ENCODE assay signal across 2 cellular contexts in the genomic region with DNA sequence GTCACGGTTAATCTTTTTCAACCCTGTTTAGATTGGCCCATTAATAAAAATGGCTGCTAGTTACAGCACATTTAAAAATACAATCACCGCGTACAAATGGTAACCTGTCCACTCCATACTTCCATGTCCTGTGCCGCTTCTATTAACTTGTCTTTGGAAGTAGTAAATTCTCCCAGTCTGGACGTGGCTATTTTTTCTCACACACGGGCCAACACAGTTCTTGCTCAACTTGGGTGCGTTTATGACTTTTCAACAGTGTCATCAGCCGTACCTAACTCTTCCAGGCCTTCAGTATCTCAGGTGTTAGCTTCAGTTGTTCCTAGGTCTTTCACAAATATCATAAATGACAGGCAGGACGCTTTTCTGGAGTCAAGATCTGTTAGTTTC.
A peak's percentile ranks its signal among the peaks of the same experiment; 100 is the strongest.
TF ChIP-seq lines count a peak whose summit lies in the region.

No MANE protein-coding gene starts in this region.

TF ChIP-seq in GM12878, 131 proteins besides CTCF, POLR2A, EP300 and RAD21 (continues in another document):
- TF ChIP-seq SMARCA5 (IDR thresholded peaks at IDR 0.05) = no peak
- TF ChIP-seq, protein P1, sequence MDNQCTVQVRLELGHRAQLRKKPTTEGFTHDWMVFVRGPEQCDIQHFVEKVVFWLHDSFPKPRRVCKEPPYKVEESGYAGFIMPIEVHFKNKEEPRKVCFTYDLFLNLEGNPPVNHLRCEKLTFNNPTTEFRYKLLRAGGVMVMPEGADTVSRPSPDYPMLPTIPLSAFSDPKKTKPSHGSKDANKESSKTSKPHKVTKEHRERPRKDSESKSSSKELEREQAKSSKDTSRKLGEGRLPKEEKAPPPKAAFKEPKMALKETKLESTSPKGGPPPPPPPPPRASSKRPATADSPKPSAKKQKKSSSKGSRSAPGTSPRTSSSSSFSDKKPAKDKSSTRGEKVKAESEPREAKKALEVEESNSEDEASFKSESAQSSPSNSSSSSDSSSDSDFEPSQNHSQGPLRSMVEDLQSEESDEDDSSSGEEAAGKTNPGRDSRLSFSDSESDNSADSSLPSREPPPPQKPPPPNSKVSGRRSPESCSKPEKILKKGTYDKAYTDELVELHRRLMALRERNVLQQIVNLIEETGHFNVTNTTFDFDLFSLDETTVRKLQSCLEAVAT (IDR thresholded peaks at IDR 0.05) = peak; percentile 55
- TF ChIP-seq BCL11A (IDR thresholded peaks at IDR 0.05; ENCODE audit: low read depth, low read length) = no peak
- no peak for TF ChIP-seq MTA2 (IDR thresholded peaks at IDR 0.05; ENCODE audit: low read depth)
- TF ChIP-seq, protein P2, sequence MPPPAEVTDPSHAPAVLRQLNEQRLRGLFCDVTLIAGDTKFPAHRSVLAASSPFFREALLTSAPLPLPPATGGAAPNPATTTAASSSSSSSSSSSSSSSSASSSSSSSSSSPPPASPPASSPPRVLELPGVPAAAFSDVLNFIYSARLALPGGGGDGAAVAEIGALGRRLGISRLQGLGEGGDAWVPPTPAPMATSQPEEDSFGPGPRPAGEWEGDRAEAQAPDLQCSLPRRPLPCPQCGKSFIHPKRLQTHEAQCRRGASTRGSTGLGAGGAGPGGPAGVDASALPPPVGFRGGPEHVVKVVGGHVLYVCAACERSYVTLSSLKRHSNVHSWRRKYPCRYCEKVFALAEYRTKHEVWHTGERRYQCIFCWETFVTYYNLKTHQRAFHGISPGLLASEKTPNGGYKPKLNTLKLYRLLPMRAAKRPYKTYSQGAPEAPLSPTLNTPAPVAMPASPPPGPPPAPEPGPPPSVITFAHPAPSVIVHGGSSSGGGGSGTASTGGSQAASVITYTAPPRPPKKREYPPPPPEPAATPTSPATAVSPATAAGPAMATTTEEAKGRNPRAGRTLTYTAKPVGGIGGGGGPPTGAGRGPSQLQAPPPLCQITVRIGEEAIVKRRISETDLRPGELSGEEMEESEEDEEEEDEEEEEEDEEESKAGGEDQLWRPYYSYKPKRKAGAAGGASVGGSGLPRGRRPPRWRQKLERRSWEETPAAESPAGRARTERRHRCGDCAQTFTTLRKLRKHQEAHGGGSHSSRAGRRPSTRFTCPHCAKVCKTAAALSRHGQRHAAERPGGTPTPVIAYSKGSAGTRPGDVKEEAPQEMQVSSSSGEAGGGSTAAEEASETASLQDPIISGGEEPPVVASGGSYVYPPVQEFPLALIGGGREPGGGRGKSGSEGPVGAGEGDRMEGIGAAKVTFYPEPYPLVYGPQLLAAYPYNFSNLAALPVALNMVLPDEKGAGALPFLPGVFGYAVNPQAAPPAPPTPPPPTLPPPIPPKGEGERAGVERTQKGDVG (CRISPR knock-in tag; IDR thresholded peaks at IDR 0.05) = no peak
- TF ChIP-seq, protein P3, sequence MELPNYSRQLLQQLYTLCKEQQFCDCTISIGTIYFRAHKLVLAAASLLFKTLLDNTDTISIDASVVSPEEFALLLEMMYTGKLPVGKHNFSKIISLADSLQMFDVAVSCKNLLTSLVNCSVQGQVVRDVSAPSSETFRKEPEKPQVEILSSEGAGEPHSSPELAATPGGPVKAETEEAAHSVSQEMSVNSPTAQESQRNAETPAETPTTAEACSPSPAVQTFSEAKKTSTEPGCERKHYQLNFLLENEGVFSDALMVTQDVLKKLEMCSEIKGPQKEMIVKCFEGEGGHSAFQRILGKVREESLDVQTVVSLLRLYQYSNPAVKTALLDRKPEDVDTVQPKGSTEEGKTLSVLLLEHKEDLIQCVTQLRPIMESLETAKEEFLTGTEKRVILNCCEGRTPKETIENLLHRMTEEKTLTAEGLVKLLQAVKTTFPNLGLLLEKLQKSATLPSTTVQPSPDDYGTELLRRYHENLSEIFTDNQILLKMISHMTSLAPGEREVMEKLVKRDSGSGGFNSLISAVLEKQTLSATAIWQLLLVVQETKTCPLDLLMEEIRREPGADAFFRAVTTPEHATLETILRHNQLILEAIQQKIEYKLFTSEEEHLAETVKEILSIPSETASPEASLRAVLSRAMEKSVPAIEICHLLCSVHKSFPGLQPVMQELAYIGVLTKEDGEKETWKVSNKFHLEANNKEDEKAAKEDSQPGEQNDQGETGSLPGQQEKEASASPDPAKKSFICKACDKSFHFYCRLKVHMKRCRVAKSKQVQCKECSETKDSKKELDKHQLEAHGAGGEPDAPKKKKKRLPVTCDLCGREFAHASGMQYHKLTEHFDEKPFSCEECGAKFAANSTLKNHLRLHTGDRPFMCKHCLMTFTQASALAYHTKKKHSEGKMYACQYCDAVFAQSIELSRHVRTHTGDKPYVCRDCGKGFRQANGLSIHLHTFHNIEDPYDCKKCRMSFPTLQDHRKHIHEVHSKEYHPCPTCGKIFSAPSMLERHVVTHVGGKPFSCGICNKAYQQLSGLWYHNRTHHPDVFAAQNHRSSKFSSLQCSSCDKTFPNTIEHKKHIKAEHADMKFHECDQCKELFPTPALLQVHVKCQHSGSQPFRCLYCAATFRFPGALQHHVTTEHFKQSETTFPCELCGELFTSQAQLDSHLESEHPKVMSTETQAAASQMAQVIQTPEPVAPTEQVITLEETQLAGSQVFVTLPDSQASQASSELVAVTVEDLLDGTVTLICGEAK (IDR thresholded peaks at IDR 0.05; ENCODE audit: borderline replicate concordance) = peak; percentile 63
- TF ChIP-seq, protein P4, sequence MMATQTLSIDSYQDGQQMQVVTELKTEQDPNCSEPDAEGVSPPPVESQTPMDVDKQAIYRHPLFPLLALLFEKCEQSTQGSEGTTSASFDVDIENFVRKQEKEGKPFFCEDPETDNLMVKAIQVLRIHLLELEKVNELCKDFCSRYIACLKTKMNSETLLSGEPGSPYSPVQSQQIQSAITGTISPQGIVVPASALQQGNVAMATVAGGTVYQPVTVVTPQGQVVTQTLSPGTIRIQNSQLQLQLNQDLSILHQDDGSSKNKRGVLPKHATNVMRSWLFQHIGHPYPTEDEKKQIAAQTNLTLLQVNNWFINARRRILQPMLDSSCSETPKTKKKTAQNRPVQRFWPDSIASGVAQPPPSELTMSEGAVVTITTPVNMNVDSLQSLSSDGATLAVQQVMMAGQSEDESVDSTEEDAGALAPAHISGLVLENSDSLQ (IDR thresholded peaks at IDR 0.05) = peak; percentile 21; the same call in 1 of the 2 replicates
- TF ChIP-seq HDAC2 (IDR thresholded peaks at IDR 0.05) = no peak
- TF ChIP-seq, protein P5, sequence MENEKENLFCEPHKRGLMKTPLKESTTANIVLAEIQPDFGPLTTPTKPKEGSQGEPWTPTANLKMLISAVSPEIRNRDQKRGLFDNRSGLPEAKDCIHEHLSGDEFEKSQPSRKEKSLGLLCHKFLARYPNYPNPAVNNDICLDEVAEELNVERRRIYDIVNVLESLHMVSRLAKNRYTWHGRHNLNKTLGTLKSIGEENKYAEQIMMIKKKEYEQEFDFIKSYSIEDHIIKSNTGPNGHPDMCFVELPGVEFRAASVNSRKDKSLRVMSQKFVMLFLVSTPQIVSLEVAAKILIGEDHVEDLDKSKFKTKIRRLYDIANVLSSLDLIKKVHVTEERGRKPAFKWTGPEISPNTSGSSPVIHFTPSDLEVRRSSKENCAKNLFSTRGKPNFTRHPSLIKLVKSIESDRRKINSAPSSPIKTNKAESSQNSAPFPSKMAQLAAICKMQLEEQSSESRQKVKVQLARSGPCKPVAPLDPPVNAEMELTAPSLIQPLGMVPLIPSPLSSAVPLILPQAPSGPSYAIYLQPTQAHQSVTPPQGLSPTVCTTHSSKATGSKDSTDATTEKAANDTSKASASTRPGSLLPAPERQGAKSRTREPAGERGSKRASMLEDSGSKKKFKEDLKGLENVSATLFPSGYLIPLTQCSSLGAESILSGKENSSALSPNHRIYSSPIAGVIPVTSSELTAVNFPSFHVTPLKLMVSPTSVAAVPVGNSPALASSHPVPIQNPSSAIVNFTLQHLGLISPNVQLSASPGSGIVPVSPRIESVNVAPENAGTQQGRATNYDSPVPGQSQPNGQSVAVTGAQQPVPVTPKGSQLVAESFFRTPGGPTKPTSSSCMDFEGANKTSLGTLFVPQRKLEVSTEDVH (IDR thresholded peaks at IDR 0.05; ENCODE audit: low read depth, partially characterized antibody) = no peak

TF ChIP-seq in HepG2, 621 proteins besides CTCF, POLR2A, EP300 and RAD21 (continues in another document):
- TF ChIP-seq ZNF256 (CRISPR knock-in tag; conservative IDR thresholded peaks at IDR 0.05) (no peak), MATR3 (CRISPR knock-in tag; IDR thresholded peaks at IDR 0.05) (no peak), ZKSCAN8 (CRISPR knock-in tag; IDR thresholded peaks at IDR 0.05; ENCODE audit: borderline replicate concordance) (no peak), SALL2 (CRISPR knock-in tag; IDR thresholded peaks at IDR 0.05) (no peak), YEATS4 (CRISPR knock-in tag; IDR thresholded peaks at IDR 0.05; ENCODE audit: borderline replicate concordance) (no peak), ZNF761 (CRISPR knock-in tag; conservative IDR thresholded peaks at IDR 0.05) (no peak), SIX4 (CRISPR knock-in tag; IDR thresholded peaks at IDR 0.05) (no peak), GATAD2A (CRISPR knock-in tag; IDR thresholded peaks at IDR 0.05) (0 out of 2 replicates have a peak, but pooled peaks have one; percentile 31), ZNF792 (CRISPR knock-in tag; IDR thresholded peaks at IDR 0.05) (no peak), SALL1 (CRISPR knock-in tag; IDR thresholded peaks at IDR 0.05) (no peak), HHEX (CRISPR knock-in tag; IDR thresholded peaks at IDR 0.05) (no peak), ZNF205 (CRISPR knock-in tag; IDR thresholded peaks at IDR 0.05) (0 out of 2 replicates have a peak, but pooled peaks have one; percentile 15), SETDB1 (CRISPR knock-in tag; IDR thresholded peaks at IDR 0.05; ENCODE audit: borderline replicate concordance) (no peak), REPIN1 (CRISPR knock-in tag; IDR thresholded peaks at IDR 0.05; ENCODE audit: borderline replicate concordance, low read depth) (0 out of 2 replicates have a peak, but pooled peaks have one; percentile 0), CREM (IDR thresholded peaks at IDR 0.05) (0 out of 2 replicates have a peak, but pooled peaks have one; percentile 27), CREM (CRISPR knock-in tag; IDR thresholded peaks at IDR 0.05) (no peak), ZNF382 (CRISPR knock-in tag; IDR thresholded peaks at IDR 0.05; ENCODE audit: borderline replicate concordance) (no peak), HNRNPLL (IDR thresholded peaks at IDR 0.05; ENCODE audit: low read depth, low read length, poor library complexity, severe bottlenecking) (no peak), ZNF605 (CRISPR knock-in tag; IDR thresholded peaks at IDR 0.05) (no peak), HOXD1 (CRISPR knock-in tag; IDR thresholded peaks at IDR 0.05) (no peak), CENPT (CRISPR knock-in tag; IDR thresholded peaks at IDR 0.05; ENCODE audit: low read depth) (no peak), RFX5 (IDR thresholded peaks at IDR 0.05; ENCODE audit: low read depth, low read length) (no peak)
- TF ChIP-seq, protein P6, sequence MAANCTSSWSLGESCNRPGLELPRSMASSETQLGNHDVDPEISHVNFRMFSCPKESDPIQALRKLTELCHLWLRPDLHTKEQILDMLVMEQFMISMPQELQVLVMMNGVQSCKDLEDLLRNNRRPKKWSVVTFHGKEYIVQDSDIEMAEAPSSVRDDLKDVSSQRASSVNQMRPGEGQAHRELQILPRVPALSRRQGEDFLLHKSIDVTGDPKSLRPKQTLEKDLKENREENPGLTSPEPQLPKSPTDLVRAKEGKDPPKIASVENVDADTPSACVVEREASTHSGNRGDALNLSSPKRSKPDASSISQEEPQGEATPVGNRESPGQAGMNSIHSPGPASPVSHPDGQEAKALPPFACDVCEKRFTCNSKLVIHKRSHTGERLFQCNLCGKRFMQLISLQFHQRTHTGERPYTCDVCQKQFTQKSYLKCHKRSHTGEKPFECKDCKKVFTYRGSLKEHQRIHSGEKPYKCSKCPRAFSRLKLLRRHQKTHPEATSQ (CRISPR knock-in tag; IDR thresholded peaks at IDR 0.05; ENCODE audit: borderline replicate concordance) = 0 out of 2 replicates have a peak, but pooled peaks have one; percentile 35
- TF ChIP-seq, protein P7, sequence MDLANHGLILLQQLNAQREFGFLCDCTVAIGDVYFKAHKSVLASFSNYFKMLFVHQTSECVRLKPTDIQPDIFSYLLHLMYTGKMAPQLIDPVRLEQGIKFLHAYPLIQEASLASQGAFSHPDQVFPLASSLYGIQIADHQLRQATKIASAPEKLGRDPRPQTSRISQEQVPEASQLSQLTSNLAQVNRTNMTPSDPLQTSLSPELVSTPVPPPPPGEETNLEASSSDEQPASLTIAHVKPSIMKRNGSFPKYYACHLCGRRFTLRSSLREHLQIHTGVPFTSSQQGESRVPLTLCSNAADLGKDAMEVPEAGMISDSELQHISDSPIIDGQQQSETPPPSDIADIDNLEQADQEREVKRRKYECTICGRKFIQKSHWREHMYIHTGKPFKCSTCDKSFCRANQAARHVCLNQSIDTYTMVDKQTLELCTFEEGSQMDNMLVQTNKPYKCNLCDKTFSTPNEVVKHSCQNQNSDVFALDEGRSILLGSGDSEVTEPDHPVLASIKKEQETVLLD (CRISPR knock-in tag; IDR thresholded peaks at IDR 0.05; ENCODE audit: low read depth) = no peak
- TF ChIP-seq, protein P8, sequence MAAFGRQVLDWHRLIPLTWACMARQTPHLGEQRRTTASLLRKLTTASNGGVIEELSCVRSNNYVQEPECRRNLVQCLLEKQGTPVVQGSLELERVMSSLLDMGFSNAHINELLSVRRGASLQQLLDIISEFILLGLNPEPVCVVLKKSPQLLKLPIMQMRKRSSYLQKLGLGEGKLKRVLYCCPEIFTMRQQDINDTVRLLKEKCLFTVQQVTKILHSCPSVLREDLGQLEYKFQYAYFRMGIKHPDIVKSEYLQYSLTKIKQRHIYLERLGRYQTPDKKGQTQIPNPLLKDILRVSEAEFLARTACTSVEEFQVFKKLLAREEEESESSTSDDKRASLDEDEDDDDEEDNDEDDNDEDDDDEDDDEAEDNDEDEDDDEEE (CRISPR knock-in tag; IDR thresholded peaks at IDR 0.05) = no peak
- TF ChIP-seq, protein P9, sequence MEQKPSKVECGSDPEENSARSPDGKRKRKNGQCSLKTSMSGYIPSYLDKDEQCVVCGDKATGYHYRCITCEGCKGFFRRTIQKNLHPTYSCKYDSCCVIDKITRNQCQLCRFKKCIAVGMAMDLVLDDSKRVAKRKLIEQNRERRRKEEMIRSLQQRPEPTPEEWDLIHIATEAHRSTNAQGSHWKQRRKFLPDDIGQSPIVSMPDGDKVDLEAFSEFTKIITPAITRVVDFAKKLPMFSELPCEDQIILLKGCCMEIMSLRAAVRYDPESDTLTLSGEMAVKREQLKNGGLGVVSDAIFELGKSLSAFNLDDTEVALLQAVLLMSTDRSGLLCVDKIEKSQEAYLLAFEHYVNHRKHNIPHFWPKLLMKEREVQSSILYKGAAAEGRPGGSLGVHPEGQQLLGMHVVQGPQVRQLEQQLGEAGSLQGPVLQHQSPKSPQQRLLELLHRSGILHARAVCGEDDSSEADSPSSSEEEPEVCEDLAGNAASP (CRISPR knock-in tag; IDR thresholded peaks at IDR 0.05; ENCODE audit: borderline replicate concordance) = no peak
- TF ChIP-seq, protein P10, sequence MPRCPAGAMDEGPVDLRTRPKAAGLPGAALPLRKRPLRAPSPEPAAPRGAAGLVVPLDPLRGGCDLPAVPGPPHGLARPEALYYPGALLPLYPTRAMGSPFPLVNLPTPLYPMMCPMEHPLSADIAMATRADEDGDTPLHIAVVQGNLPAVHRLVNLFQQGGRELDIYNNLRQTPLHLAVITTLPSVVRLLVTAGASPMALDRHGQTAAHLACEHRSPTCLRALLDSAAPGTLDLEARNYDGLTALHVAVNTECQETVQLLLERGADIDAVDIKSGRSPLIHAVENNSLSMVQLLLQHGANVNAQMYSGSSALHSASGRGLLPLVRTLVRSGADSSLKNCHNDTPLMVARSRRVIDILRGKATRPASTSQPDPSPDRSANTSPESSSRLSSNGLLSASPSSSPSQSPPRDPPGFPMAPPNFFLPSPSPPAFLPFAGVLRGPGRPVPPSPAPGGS (CRISPR knock-in tag; IDR thresholded peaks at IDR 0.05) = no peak
- TF ChIP-seq, protein P11, sequence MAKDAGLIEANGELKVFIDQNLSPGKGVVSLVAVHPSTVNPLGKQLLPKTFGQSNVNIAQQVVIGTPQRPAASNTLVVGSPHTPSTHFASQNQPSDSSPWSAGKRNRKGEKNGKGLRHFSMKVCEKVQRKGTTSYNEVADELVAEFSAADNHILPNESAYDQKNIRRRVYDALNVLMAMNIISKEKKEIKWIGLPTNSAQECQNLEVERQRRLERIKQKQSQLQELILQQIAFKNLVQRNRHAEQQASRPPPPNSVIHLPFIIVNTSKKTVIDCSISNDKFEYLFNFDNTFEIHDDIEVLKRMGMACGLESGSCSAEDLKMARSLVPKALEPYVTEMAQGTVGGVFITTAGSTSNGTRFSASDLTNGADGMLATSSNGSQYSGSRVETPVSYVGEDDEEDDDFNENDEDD (CRISPR knock-in tag; IDR thresholded peaks at IDR 0.05; ENCODE audit: borderline replicate concordance) = no peak
